16 cellular contexts compared by ENCODE assay signal in genomic region chr13:23778007-23778687, GRCh38.
A peak's percentile ranks its signal among the peaks of the same experiment; 100 is the strongest.
DNase-seq lines count a peak whose midpoint lies in the region; ATAC-seq, FAIRE-seq and TF ChIP-seq lines count a peak whose summit lies in the region.
"Had no signal": no experiment of that assay in that cellular context is flagged by ENCODE, and none has a peak within 500 bp of the region (broad histone marks: within the 10 kb centered on the region; RNA-seq: fewer than 3 reads in every experiment).

No MANE protein-coding gene starts in this region.

- H3K27me3 ChIP-seq in colonic mucosa: no peaks in the 10 kb centered on the region
- H3K27me3 ChIP-seq: BLaER1, suprapubic skin had no signal

- no peaks in the 10 kb centered on the region for H3K4me1 ChIP-seq in colonic mucosa
- H3K4me1 ChIP-seq: suprapubic skin had no signal

- FAIRE-seq in GM18507 (lab: Jason Lieb, UNC): peak; percentile 38

- no peak overlapping the region for H3K9ac ChIP-seq in colonic mucosa (ENCODE audit: low read depth in 2 of 2, low read length in 2 of 2)
- H3K9ac ChIP-seq: BLaER1 had no signal

- H3K4me3 ChIP-seq in astrocyte of the cerebellum (ENCODE audit: low read depth, low read length): no peak overlapping the region
- H3K4me3 ChIP-seq in colonic mucosa: no peak overlapping the region
- H3K4me3 ChIP-seq: BLaER1, suprapubic skin had no signal

- DNase-seq in ELR (ENCODE audit: low read depth) (peak; percentile 43), GM18507 (ENCODE audit: extremely low spot score, insufficient read length, low read depth) (no peak), astrocyte of the cerebellum (ENCODE audit: low read depth) (no peak), iris pigment epithelial cell (ENCODE audit: low read depth) (peak; percentile 28), colonic mucosa (no peak), caudate nucleus (lab: John Stamatoyannopoulos, UW) (no peak)
- DNase-seq in activated CD4-positive, alpha-beta T cell treated with anti-CD3 and anti-CD28 coated beads for 1 hour: no peak
- DNase-seq: KBM-7; midbrain; NCI-H1105 treated with DMSO at 0.1 percent for 48 hours; NK-92 treated with Interleukin-12 subunit alpha and Interleukin-12 subunit beta, amount 100 ng/mL, for 24 hours; T-helper 9 cell had no signal

- TF ChIP-seq CTCF in astrocyte of the cerebellum (IDR thresholded peaks at IDR 0.05; ENCODE audit: low read depth, low read length, missing control alignments): peak; percentile 35
- TF ChIP-seq CTCF in colonic mucosa (IDR thresholded peaks at IDR 0.05): no peak

- no peak for ATAC-seq in HG02759 (IDR thresholded peaks at IDR 0.05; ENCODE audit: unreplicated experiment)
- ATAC-seq: right cardiac atrium had no signal

- intact Hi-C loops in colonic mucosa (cut with DNase I): no loop called here

- no peak overlapping the region for H3K27ac ChIP-seq in colonic mucosa
- no peak overlapping the region for H3K27ac ChIP-seq in caudate nucleus (ENCODE audit: low read depth, low read length)
- H3K27ac ChIP-seq: BLaER1, suprapubic skin had no signal

- no peaks in the 10 kb centered on the region for H3K9me3 ChIP-seq in colonic mucosa
- H3K9me3 ChIP-seq: suprapubic skin had no signal

- no peaks in the 10 kb centered on the region for H3K36me3 ChIP-seq in colonic mucosa
- H3K36me3 ChIP-seq: suprapubic skin had no signal

- in situ Hi-C loops in astrocyte of the cerebellum (cut with HindIII; ENCODE audit: low sequenced_read_pairs): no loop called here

Comparison
In these comparisons a context has a peak if more than half of its experiments do, and no peak if none do; other contexts are left out.
1. DNase-seq: peak in ELR (single experiment) and iris pigment epithelial cell (single experiment); none in GM18507 (single experiment), astrocyte of the cerebellum (single experiment), colonic mucosa (single experiment), caudate nucleus (0 of 61) and activated CD4-positive, alpha-beta T cell treated with anti-CD3 and anti-CD28 coated beads for 1 hour (single experiment).